ENCODE assay signal across 13 cellular contexts in the genomic region with DNA sequence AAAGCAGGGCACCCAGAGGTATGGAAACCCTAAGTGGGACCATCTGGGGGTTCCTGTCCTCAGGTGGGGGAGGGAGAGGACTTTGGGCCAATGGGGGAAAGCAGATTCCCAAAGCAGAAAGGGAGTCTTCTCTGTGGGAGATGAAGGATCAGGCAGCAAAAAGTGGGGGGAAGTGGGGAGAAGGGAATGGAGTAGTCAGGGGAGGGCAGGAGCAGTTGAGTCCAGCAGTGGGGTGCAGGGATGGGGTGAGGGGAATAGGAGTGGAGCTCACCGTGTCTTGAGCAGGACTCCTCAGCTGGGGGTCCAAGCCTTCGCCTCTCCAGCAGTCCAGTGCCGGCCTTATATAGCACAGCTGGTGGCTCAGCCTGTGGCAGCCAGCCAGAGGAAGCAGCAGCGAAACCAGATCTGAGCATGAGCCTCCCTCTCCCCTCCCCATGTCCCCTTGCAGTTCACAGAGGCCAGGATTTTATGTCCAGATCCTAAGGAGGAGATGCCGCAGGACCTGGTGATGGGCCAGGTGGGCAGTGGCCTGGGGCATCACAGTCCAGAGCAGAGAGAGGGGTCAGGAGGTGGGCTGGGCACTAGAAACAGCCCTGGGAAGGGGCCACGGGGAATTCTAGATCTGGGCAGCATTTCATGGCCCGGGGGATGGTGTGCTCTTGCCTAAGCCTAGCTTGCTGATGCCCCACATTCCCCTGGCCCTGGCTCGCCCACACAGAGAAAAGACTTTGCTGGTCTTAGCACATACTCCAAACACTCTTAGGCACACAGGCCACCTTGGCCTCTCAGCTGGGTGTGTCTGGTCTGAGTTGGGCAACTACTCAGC. TPM values are rescaled to one million over a fixed set of nuclear protein-coding genes. Genes with fewer than 3 reads are reported as not detected.
DNase-seq lines count a peak whose midpoint lies in the region; ATAC-seq, FAIRE-seq and TF ChIP-seq lines count a peak whose summit lies in the region.
"Had no signal": no experiment of that assay in that cellular context is flagged by ENCODE, and none has a peak within 500 bp of the region (broad histone marks: within the 10 kb centered on the region; RNA-seq: fewer than 3 reads in every experiment).

A gene with protein sequence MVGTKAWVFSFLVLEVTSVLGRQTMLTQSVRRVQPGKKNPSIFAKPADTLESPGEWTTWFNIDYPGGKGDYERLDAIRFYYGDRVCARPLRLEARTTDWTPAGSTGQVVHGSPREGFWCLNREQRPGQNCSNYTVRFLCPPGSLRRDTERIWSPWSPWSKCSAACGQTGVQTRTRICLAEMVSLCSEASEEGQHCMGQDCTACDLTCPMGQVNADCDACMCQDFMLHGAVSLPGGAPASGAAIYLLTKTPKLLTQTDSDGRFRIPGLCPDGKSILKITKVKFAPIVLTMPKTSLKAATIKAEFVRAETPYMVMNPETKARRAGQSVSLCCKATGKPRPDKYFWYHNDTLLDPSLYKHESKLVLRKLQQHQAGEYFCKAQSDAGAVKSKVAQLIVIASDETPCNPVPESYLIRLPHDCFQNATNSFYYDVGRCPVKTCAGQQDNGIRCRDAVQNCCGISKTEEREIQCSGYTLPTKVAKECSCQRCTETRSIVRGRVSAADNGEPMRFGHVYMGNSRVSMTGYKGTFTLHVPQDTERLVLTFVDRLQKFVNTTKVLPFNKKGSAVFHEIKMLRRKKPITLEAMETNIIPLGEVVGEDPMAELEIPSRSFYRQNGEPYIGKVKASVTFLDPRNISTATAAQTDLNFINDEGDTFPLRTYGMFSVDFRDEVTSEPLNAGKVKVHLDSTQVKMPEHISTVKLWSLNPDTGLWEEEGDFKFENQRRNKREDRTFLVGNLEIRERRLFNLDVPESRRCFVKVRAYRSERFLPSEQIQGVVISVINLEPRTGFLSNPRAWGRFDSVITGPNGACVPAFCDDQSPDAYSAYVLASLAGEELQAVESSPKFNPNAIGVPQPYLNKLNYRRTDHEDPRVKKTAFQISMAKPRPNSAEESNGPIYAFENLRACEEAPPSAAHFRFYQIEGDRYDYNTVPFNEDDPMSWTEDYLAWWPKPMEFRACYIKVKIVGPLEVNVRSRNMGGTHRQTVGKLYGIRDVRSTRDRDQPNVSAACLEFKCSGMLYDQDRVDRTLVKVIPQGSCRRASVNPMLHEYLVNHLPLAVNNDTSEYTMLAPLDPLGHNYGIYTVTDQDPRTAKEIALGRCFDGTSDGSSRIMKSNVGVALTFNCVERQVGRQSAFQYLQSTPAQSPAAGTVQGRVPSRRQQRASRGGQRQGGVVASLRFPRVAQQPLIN (minus strand): TSS at position 317 of the 826 bp plus-strand sequence. CDS start 1,718 bp downstream, outside the sequence.

- DNase-seq in Karpas-422 (no peak), astrocyte (ENCODE audit: low read depth) (peak; percentile 10), right cardiac atrium (peak; percentile 56 to 86 (median 81)), MM.1S (no peak), SW480 (ENCODE audit: low spot score) (no peak), NOMO-1 treated with dmso at 0.1 percent for 144 hours (lab: John Stamatoyannopoulos, UW; ENCODE audit: unreplicated experiment) (no peak)
- DNase-seq: GF-D8, NCI-H510A treated with DMSO at 0.1 percent for 48 hours had no signal

- no peaks in the 10 kb centered on the region for H3K79me2 ChIP-seq in Karpas-422 (ENCODE audit: low read length)
- no peaks in the 10 kb centered on the region for H3K79me2 ChIP-seq in astrocyte (ENCODE audit: insufficient read depth, low read length)
- H3K79me2 ChIP-seq in MM.1S (ENCODE audit: low read length) = no peaks in the 10 kb centered on the region

- TF ChIP-seq CTCF in astrocyte (IDR thresholded peaks at IDR 0.05; ENCODE audit: insufficient read depth, low read depth, low read length) (no peak), MM.1S (IDR thresholded peaks at IDR 0.05; ENCODE audit: low read length) (no peak)

- peak within 1 kb of the TSS; percentile 45 for H3K4me3 Mint-ChIP-seq in astrocyte (ENCODE audit: unreplicated experiment)

- H3K4me2 ChIP-seq in Karpas-422 (ENCODE audit: low read depth, low read length, poor library complexity, severe bottlenecking) = no peak within 1 kb of the TSS
- H3K4me2 ChIP-seq in astrocyte (ENCODE audit: low read length) = peak within 1 kb of the TSS; percentile 20
- no peak within 1 kb of the TSS for H3K4me2 ChIP-seq in MM.1S (ENCODE audit: low read depth, low read length)

- H3K9me3 Mint-ChIP-seq in astrocyte (ENCODE audit: unreplicated experiment) = peaks cover 2% of the 10 kb centered on the region

- H3K4me3 ChIP-seq in Karpas-422 (ENCODE audit: low read length) = no peak within 1 kb of the TSS
- no peak within 1 kb of the TSS for H3K4me3 ChIP-seq in astrocyte (ENCODE audit: insufficient read depth, low read depth, low read length)
- no peak within 1 kb of the TSS for H3K4me3 ChIP-seq in right cardiac atrium (ENCODE audit: low read length)
- H3K4me3 ChIP-seq in subcutaneous abdominal adipose tissue (ENCODE audit: low read depth in 1 of 5, low read length in 5 of 5) = peak within 1 kb of the TSS; percentile 3 to 47 (median 42)
- H3K4me3 ChIP-seq in MM.1S (ENCODE audit: low read length) = no peak within 1 kb of the TSS
- H3K4me3 ChIP-seq: tibial artery had no signal

- intact Hi-C loops in right cardiac atrium (cut with DNase I) = no loop called here

- peaks cover 30% of the 10 kb centered on the region for H3K4me1 Mint-ChIP-seq in astrocyte (ENCODE audit: low read depth, unreplicated experiment)

- H3K9me3 ChIP-seq in Karpas-422 (ENCODE audit: low read length) = no peaks in the 10 kb centered on the region
- no peaks in the 10 kb centered on the region for H3K9me3 ChIP-seq in astrocyte (ENCODE audit: insufficient read depth, low read depth, low read length)
- H3K9me3 ChIP-seq in right cardiac atrium (ENCODE audit: control insufficient read depth, low read length) = no peaks in the 10 kb centered on the region
- no peaks in the 10 kb centered on the region for H3K9me3 ChIP-seq in subcutaneous abdominal adipose tissue (ENCODE audit: control insufficient read depth in 5 of 5, low read length in 5 of 5)
- H3K9me3 ChIP-seq in MM.1S (replicated peaks; ENCODE audit: insufficient read depth, low read length) = no peaks in the 10 kb centered on the region
- H3K9me3 ChIP-seq: tibial artery had no signal

- H3K27ac Mint-ChIP-seq in astrocyte (ENCODE audit: unreplicated experiment) = peak within 1 kb of the TSS; percentile 53

- peak within 1 kb of the TSS; percentile 34; the same call in 1 of the 2 replicates for H2AFZ ChIP-seq in Karpas-422 (ENCODE audit: low read length)
- H2AFZ ChIP-seq in astrocyte (ENCODE audit: low read depth, low read length) = no peak within 1 kb of the TSS
- no peak within 1 kb of the TSS for H2AFZ ChIP-seq in MM.1S (ENCODE audit: low read length)

- H3K36me3 ChIP-seq in Karpas-422 (ENCODE audit: insufficient read depth, low read length) (no peaks in the 10 kb centered on the region), astrocyte (ENCODE audit: insufficient read depth, low read length) (no peaks in the 10 kb centered on the region), subcutaneous abdominal adipose tissue (ENCODE audit: control insufficient read depth in 5 of 5, insufficient read depth in 5 of 5, low read length in 5 of 5) (no peaks in the 10 kb centered on the region), MM.1S (replicated peaks; ENCODE audit: insufficient read depth, low read length) (no peaks in the 10 kb centered on the region)
- H3K36me3 ChIP-seq: tibial artery had no signal

- WGBS in right cardiac atrium = 29% methylated on average over 8 of the region's 8 CpGs

- H4K20me1 ChIP-seq in Karpas-422 (ENCODE audit: insufficient read depth, low read depth, low read length) (no peaks in the 10 kb centered on the region), astrocyte (ENCODE audit: insufficient read depth, low read length) (no peaks in the 10 kb centered on the region), MM.1S (ENCODE audit: insufficient read depth, low read length) (no peaks in the 10 kb centered on the region)

- peaks cover 22% of the 10 kb centered on the region for H3K27me3 Mint-ChIP-seq in astrocyte (ENCODE audit: low read depth, unreplicated experiment)

- H3F3A ChIP-seq in MM.1S (ENCODE audit: insufficient read depth, low read length) = no peaks in the 10 kb centered on the region

- no peak within 1 kb of the TSS for H3K27ac ChIP-seq in Karpas-422 (ENCODE audit: low read length)
- no peak within 1 kb of the TSS for H3K27ac ChIP-seq in astrocyte (ENCODE audit: low read depth, low read length)
- no peak within 1 kb of the TSS for H3K27ac ChIP-seq in right cardiac atrium (ENCODE audit: low read length)
- H3K27ac ChIP-seq in subcutaneous abdominal adipose tissue (ENCODE audit: low read depth, low read length) = peak within 1 kb of the TSS; percentile 30
- H3K27ac ChIP-seq in MM.1S (ENCODE audit: low read length) = no peak within 1 kb of the TSS
- H3K27ac ChIP-seq: tibial artery had no signal

- H3K9ac ChIP-seq in Karpas-422 (ENCODE audit: low read length) = no peak within 1 kb of the TSS
- H3K9ac ChIP-seq in astrocyte (ENCODE audit: low read length) = no peak within 1 kb of the TSS
- peak within 1 kb of the TSS in 2 of 5 donors; percentile 25 to 37 for H3K9ac ChIP-seq in subcutaneous abdominal adipose tissue (ENCODE audit: low read length in 5 of 5)
- no peak within 1 kb of the TSS for H3K9ac ChIP-seq in MM.1S (ENCODE audit: low read length)

- H3K4me1 ChIP-seq in Karpas-422 (ENCODE audit: low read length) = peaks cover 11% of the 10 kb centered on the region
- H3K4me1 ChIP-seq in astrocyte (ENCODE audit: insufficient read depth, low read length) = peaks cover 8% of the 10 kb centered on the region
- H3K4me1 ChIP-seq in right cardiac atrium (ENCODE audit: control insufficient read depth, insufficient read depth, low read length) = no peaks in the 10 kb centered on the region
- peaks cover 6 to 33% (median 21%) of the 10 kb centered on the region in 5 donors for H3K4me1 ChIP-seq in subcutaneous abdominal adipose tissue (ENCODE audit: control insufficient read depth in 5 of 5, insufficient read depth in 5 of 5, low read length in 5 of 5)
- no peaks in the 10 kb centered on the region for H3K4me1 ChIP-seq in MM.1S (ENCODE audit: low read length)

- ATAC-seq in right cardiac atrium (peak; percentile 55 to 56), HG02798 (IDR thresholded peaks at IDR 0.05; ENCODE audit: poor library complexity, unreplicated experiment) (no peak)

- no peaks in the 10 kb centered on the region for H3K36me3 Mint-ChIP-seq in astrocyte (ENCODE audit: low read depth, unreplicated experiment)

- no peaks in the 10 kb centered on the region for H3K27me3 ChIP-seq in Karpas-422 (ENCODE audit: low read length)
- peaks cover 7% of the 10 kb centered on the region for H3K27me3 ChIP-seq in astrocyte (ENCODE audit: insufficient read depth, low read length)
- no peaks in the 10 kb centered on the region for H3K27me3 ChIP-seq in right cardiac atrium (ENCODE audit: control insufficient read depth, insufficient read depth)
- H3K27me3 ChIP-seq in subcutaneous abdominal adipose tissue (ENCODE audit: control insufficient read depth in 5 of 5, insufficient read depth in 4 of 5, low read length in 5 of 5) = no peaks in the 10 kb centered on the region
- no peaks in the 10 kb centered on the region for H3K27me3 ChIP-seq in MM.1S (replicated peaks; ENCODE audit: insufficient read depth, low read length)

- H3K9me2 ChIP-seq in Karpas-422 (replicated peaks; ENCODE audit: insufficient read depth, low read length) (no peaks in the 10 kb centered on the region), MM.1S (replicated peaks; ENCODE audit: insufficient read depth, low read length) (no peaks in the 10 kb centered on the region)

- no peak for FAIRE-seq in astrocyte (lab: Jason Lieb, UNC)
- FAIRE-seq: bronchial epithelial cell, islet of Langerhans had no signal

RNA-seq across cellular contexts. Expression of the gene that starts here (rescaled TPM):
- 0.04 TPM in 1 of 2 replicates, not detected in the other for total RNA-seq in Karpas-422 (2014; rRNA removed; shearing (Covaris generic); ENCODE audit: low replicate concordance)
- total RNA-seq in astrocyte = 1.1 and 3.6 TPM in 2 replicates
- total RNA-seq in right cardiac atrium = 1 to 10 TPM; 2.3 to 9.9 (median 4.1) TPM
- polyA plus RNA-seq in right cardiac atrium = 1.3 TPM

Comparison
In these comparisons a context has a peak if more than half of its experiments do, and no peak if none do; other contexts are left out.
1. DNase-seq: peak in astrocyte (single experiment) and right cardiac atrium (3 of 3); none in Karpas-422 (single experiment), MM.1S (single experiment), SW480 (single experiment) and NOMO-1 treated with dmso at 0.1 percent for 144 hours (single experiment).
2. H3K4me3 ChIP-seq: peak in subcutaneous abdominal adipose tissue (5 of 5); none in Karpas-422 (single experiment), astrocyte (single experiment), right cardiac atrium (single experiment) and MM.1S (single experiment).